In the genomic region with DNA sequence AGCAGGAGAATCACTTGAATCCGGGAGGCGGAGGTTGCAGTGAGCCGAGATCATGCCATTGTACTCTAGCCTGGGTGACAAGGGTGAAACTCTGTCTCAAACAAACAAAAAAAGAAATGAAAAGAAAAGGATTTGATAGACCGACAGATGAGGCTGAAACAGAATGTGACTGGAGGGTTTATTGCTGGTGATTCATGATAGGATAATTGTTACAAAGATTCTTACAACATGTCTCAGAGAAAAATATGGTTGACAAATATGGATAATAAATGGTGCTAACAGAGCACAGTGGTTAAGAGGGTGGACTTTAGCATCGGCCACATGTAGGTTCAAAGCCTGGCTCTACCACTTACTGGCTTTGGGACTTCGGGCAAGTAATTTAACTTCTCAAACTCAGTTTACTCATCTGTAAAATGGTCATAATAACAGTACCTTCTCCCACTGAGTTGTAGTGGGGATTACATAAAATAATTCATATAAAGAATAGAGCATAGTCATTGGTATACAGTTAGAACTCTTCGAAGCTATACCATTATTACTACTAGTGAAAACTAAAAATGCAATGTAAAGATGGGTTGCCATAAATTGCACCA, we compare ENCODE assay signal across 17 cellular contexts.
DNase-seq lines count a peak whose midpoint lies in the region; ATAC-seq and TF ChIP-seq lines count a peak whose summit lies in the region.
"Had no signal": no experiment of that assay in that cellular context is flagged by ENCODE, and none has a peak within 500 bp of the region (broad histone marks: within the 10 kb centered on the region; RNA-seq: fewer than 3 reads in every experiment).

No MANE protein-coding gene starts in this region.

- no peaks in the 10 kb centered on the region for H3K27me3 Mint-ChIP-seq in activated naive CD4-positive, alpha-beta T cell treated with anti-CD3 and anti-CD28 coated beads, Interleukin-2, amount 50 U/mL, for 24 hours

- H3K4me1 ChIP-seq in PC-3 (ENCODE audit: insufficient read depth, low read length): peaks cover 11% of the 10 kb centered on the region
- H3K4me1 ChIP-seq: SJSA1 had no signal

- no TSS peak for BruUV-seq in PC-3 (replicated peaks; lab: Mats Ljungman, UMichigan)

- H3K79me2 ChIP-seq in PC-3 (ENCODE audit: low read length): no peaks in the 10 kb centered on the region

- TF ChIP-seq CTCF in PC-3 (conservative IDR thresholded peaks at IDR 0.05; ENCODE audit: low read depth, low read length): no peak

- peaks cover 49% of the 10 kb centered on the region for H3K4me1 Mint-ChIP-seq in activated naive CD4-positive, alpha-beta T cell treated with anti-CD3 and anti-CD28 coated beads, Interleukin-2, amount 50 U/mL, for 24 hours

- H3F3A ChIP-seq in PC-3 (ENCODE audit: low read length, unreplicated experiment): no peaks in the 10 kb centered on the region

- H3K9me3 ChIP-seq in PC-3 (ENCODE audit: low read length): no peaks in the 10 kb centered on the region
- H3K9me3 ChIP-seq: SJSA1 had no signal

- H3K36me3 ChIP-seq in PC-3 (ENCODE audit: low read depth, low read length): no peaks in the 10 kb centered on the region
- H3K36me3 ChIP-seq: SJSA1 had no signal

- H3K27ac ChIP-seq in PC-3 (ENCODE audit: low read length) (peak overlapping the region; percentile 53), epithelial cell of prostate (peak overlapping the region; percentile 40)
- H3K27ac ChIP-seq: SJSA1 had no signal

- POLR2A ChIA-PET in PC-3 (lab: Charles Lee; ENCODE audit: unreplicated experiment): no interaction called here

- no peaks in the 10 kb centered on the region for H4K20me1 ChIP-seq in PC-3 (ENCODE audit: low read length)

- peak overlapping the region; percentile 18 for H3K27ac Mint-ChIP-seq in activated naive CD4-positive, alpha-beta T cell treated with anti-CD3 and anti-CD28 coated beads, Interleukin-2, amount 50 U/mL, for 24 hours

- H3K4me3 Mint-ChIP-seq in activated naive CD4-positive, alpha-beta T cell treated with anti-CD3 and anti-CD28 coated beads, Interleukin-2, amount 50 U/mL, for 24 hours: no peak overlapping the region

- no peak overlapping the region for H3K9ac ChIP-seq in PC-3 (ENCODE audit: low read length)

- H3K9me2 ChIP-seq in PC-3 (replicated peaks; ENCODE audit: low read length): no peaks in the 10 kb centered on the region

- H3K4me3 ChIP-seq in PC-3 (ENCODE audit: low read length): no peak overlapping the region
- H3K4me3 ChIP-seq: SJSA1 had no signal

- H2AFZ ChIP-seq in PC-3 (ENCODE audit: low read length): no peak overlapping the region

- ATAC-seq in PC-3 (peak; percentile 74), HG02973 (IDR thresholded peaks at IDR 0.05; ENCODE audit: unreplicated experiment) (no peak)

- peak overlapping the region; percentile 11; the same call in 1 of the 2 replicates for H3K4me2 ChIP-seq in PC-3 (ENCODE audit: low read length)

- no peaks in the 10 kb centered on the region for H3K9me3 Mint-ChIP-seq in activated naive CD4-positive, alpha-beta T cell treated with anti-CD3 and anti-CD28 coated beads, Interleukin-2, amount 50 U/mL, for 24 hours

- no peaks in the 10 kb centered on the region for H3K36me3 Mint-ChIP-seq in activated naive CD4-positive, alpha-beta T cell treated with anti-CD3 and anti-CD28 coated beads, Interleukin-2, amount 50 U/mL, for 24 hours

- no peaks in the 10 kb centered on the region for H3K27me3 ChIP-seq in PC-3 (ENCODE audit: low read length)
- H3K27me3 ChIP-seq: SJSA1 had no signal

- CTCF ChIA-PET in PC-3 (lab: Charles Lee): no interaction called here

- intact Hi-C loops in PC-3 (cut with micrococcal nuclease): no loop called here

- no peak for DNase-seq in activated naive CD4-positive, alpha-beta T cell treated with anti-CD3 and anti-CD28 coated beads, Interleukin-2, amount 50 U/mL, for 16 hours
- DNase-seq in PC-3 (peak; percentile 75), epithelial cell of prostate (ENCODE audit: low read depth, low spot score) (peak; percentile 22), stromal cell of bone marrow (ENCODE audit: low read depth) (peak; percentile 13), DMS 273 (lab: John Stamatoyannopoulos, UW; ENCODE audit: unreplicated experiment) (no peak)
- DNase-seq: C1 segment of cervical spinal cord; DND-41; GF-D8; MV-4-11; NCI-H1417; NCI-H187 treated with DMSO at 0.1 percent for 48 hours; NCI-H2171; NCI-H446 treated with DMSO at 0.1 percent for 48 hours; NK-92 treated with Interleukin-12 subunit alpha and Interleukin-12 subunit beta, amount 100 ng/mL, for 24 hours had no signal

Comparison
In these comparisons a context has a peak if more than half of its experiments do, and no peak if none do; other contexts are left out.
1. DNase-seq: peak in PC-3 (single experiment), epithelial cell of prostate (single experiment) and stromal cell of bone marrow (single experiment); none in activated naive CD4-positive, alpha-beta T cell treated with anti-CD3 and anti-CD28 coated beads, Interleukin-2, amount 50 U/mL, for 16 hours (single experiment) and DMS 273 (single experiment).